ENCODE assay signal across 10 cellular contexts in genomic region chr11:93020248-93021088, GRCh38. TPM values are rescaled to one million over a fixed set of nuclear protein-coding genes. Genes with fewer than 3 reads are reported as not detected.
DNase-seq lines count a peak whose midpoint lies in the region; ATAC-seq, FAIRE-seq and TF ChIP-seq lines count a peak whose summit lies in the region.
"Had no signal": no experiment of that assay in that cellular context is flagged by ENCODE, and none has a peak within 500 bp of the region (broad histone marks: within the 10 kb centered on the region; RNA-seq: fewer than 3 reads in every experiment).

No MANE protein-coding gene starts in this region.

- H3K4me2 ChIP-seq in keratinocyte (ENCODE audit: control insufficient read depth, extremely low read depth, insufficient read depth, low read depth, low read length) = peak overlapping the region; percentile 91

- H4K20me1 ChIP-seq in keratinocyte (ENCODE audit: control insufficient read depth, extremely low read depth, insufficient read depth, low read length) = no peaks in the 10 kb centered on the region

- peak overlapping the region; percentile 71 for H2AFZ ChIP-seq in keratinocyte (ENCODE audit: control insufficient read depth, low read length)

- in situ Hi-C loops in ACHN (cut with HindIII; ENCODE audit: low pct_ligation_motif_present, low pct_unique_long_range_greater_than_20kb, low sequenced_read_pairs) = no loop called here

- peaks cover 24% of the 10 kb centered on the region for H3K9me3 ChIP-seq in HUES6 (ENCODE audit: control insufficient read depth, insufficient read depth, low read depth, low read length)
- H3K9me3 ChIP-seq in adrenal gland (replicated peaks in 1 of 3) = no peaks in the 10 kb centered on the region
- no peaks in the 10 kb centered on the region for H3K9me3 ChIP-seq in keratinocyte (ENCODE audit: control insufficient read depth, low read depth, low read length)
- H3K9me3 ChIP-seq: ovary had no signal

- H3K79me2 ChIP-seq in keratinocyte (ENCODE audit: control insufficient read depth, insufficient read depth, low read length) = no peaks in the 10 kb centered on the region

- H3K9me1 ChIP-seq in keratinocyte (ENCODE audit: control insufficient read depth, extremely low read depth, insufficient read depth, low read length) = no peaks in the 10 kb centered on the region

- H3K4me1 ChIP-seq in HUES6 (ENCODE audit: control insufficient read depth, insufficient read depth, low read length) = peaks cover 5% of the 10 kb centered on the region
- H3K4me1 ChIP-seq in adrenal gland (replicated peaks in 1 of 2) = peaks cover 0 to 8% of the 10 kb centered on the region in 2 donors
- H3K4me1 ChIP-seq in keratinocyte (ENCODE audit: control insufficient read depth, extremely low read depth, insufficient read depth, low read length) = peaks cover 24% of the 10 kb centered on the region

- DNase-seq in ACHN = peak; percentile 53
- DNase-seq in adrenal gland = peak in 5 of 7 donors; percentile 27 to 54 (median 31)
- DNase-seq in keratinocyte (ENCODE audit: low read depth, low spot score) = peak; percentile 89
- DNase-seq in nucleus accumbens (lab: John Stamatoyannopoulos, UW) = no peak
- no peak for DNase-seq in T1000 (lab: John Stamatoyannopoulos, UW)
- no peak for DNase-seq in activated CD8-positive, alpha-beta memory T cell treated with anti-CD3 and anti-CD28 coated beads, Interleukin-2, amount 50 U/mL, for 4 hours
- DNase-seq: ovary had no signal

- no peak for ATAC-seq in HG03135 (IDR thresholded peaks at IDR 0.05; ENCODE audit: unreplicated experiment)
- ATAC-seq: activated naive CD4-positive, alpha-beta T cell treated with anti-CD3 and anti-CD28 coated beads, Interleukin-2, amount 50 U/mL, for 72 hours had no signal

- no peaks in the 10 kb centered on the region for H3K27me3 ChIP-seq in HUES6 (ENCODE audit: control insufficient read depth, insufficient read depth, low read length)
- H3K27me3 ChIP-seq in adrenal gland = no peaks in the 10 kb centered on the region
- H3K27me3 ChIP-seq in keratinocyte (ENCODE audit: control insufficient read depth, extremely low read depth, insufficient read depth, low read length) = no peaks in the 10 kb centered on the region
- H3K27me3 ChIP-seq: ovary had no signal

- TF ChIP-seq CTCF in adrenal gland (IDR thresholded peaks at IDR 0.05) (no peak), keratinocyte (optimal IDR thresholded peaks at IDR 0.05 in 1 of 3, IDR thresholded peaks at IDR 0.05 in 1 of 3, conservative IDR thresholded peaks at IDR 0.05 in 1 of 3; ENCODE audit: extremely low read depth in 1 of 3, insufficient read depth in 2 of 3, low read length in 3 of 3) (no peak)

- WGBS in adrenal gland, 4 donors = 36 to 47% (median 42%) methylated on average over 5 of the region's 5 CpGs

- 0 out of 2 replicates have a peak overlapping the region, but pooled peaks have one; percentile 30 for H3K27ac ChIP-seq in HUES6 (ENCODE audit: low read depth, low read length)
- H3K27ac ChIP-seq in adrenal gland = no peak overlapping the region
- peak overlapping the region; percentile 89 for H3K27ac ChIP-seq in keratinocyte (ENCODE audit: control insufficient read depth, insufficient read depth, low read length)
- H3K27ac ChIP-seq: ovary had no signal

- H3K4me3 ChIP-seq in HUES6 (ENCODE audit: low read depth, low read length) = no peak overlapping the region
- H3K4me3 ChIP-seq in adrenal gland = no peak overlapping the region
- H3K4me3 ChIP-seq in keratinocyte (ENCODE audit: control insufficient read depth in 2 of 3, extremely low read depth in 1 of 3, insufficient read depth in 2 of 3, low read depth in 1 of 3, low read length in 3 of 3) = peak overlapping the region in 2 of 3 experiments; percentile 49 to 62
- H3K4me3 ChIP-seq: ovary had no signal

- peak; percentile 84 for FAIRE-seq in keratinocyte (lab: Jason Lieb, UNC)

- TF ChIP-seq POLR2A in adrenal gland (IDR thresholded peaks at IDR 0.05) = no peak

- H3K9ac ChIP-seq in HUES6 (ENCODE audit: low read length) = no peak overlapping the region
- peak overlapping the region; percentile 67 for H3K9ac ChIP-seq in keratinocyte (ENCODE audit: control insufficient read depth, extremely low read depth, insufficient read depth, low read length)

- H3K36me3 ChIP-seq in HUES6 (ENCODE audit: control insufficient read depth, insufficient read depth, low read length) (no peaks in the 10 kb centered on the region), adrenal gland (replicated peaks in 1 of 2) (no peaks in the 10 kb centered on the region), keratinocyte (ENCODE audit: control insufficient read depth in 2 of 2, extremely low read depth in 1 of 2, insufficient read depth in 2 of 2, low read length in 2 of 2) (no peaks in the 10 kb centered on the region)
- H3K36me3 ChIP-seq: ovary had no signal

- dilution Hi-C loops in keratinocyte (cut with MboI; ENCODE audit: extremely low pct_ligation_motif_present, low sequenced_read_pairs) = no loop called here

- intact Hi-C loops in adrenal gland (cut with DNase I) = no loop called here

RNA-seq across cellular contexts. Expression of gene MTNR1B, which starts 51.0 kb away (rescaled TPM):
- total RNA-seq in adrenal gland = not detected
- polyA plus RNA-seq in adrenal gland = not detected
- polyA plus RNA-seq in keratinocyte = not detected in 3 replicates
- not detected for polyA plus RNA-seq in keratinocyte (2011; ENCODE audit: low read depth)
- not detected in 2 replicates for polyA plus RNA-seq in keratinocyte (2011; cell fraction: cytosol; rRNA removed)
- polyA plus RNA-seq in keratinocyte (2011; cell fraction: nucleus; rRNA removed) = not detected in 2 replicates
- not detected in 2 replicates for polyA plus RNA-seq in keratinocyte (2012; ENCODE audit: low replicate concordance)
- not detected in 3 replicates for polyA minus RNA-seq in keratinocyte
- not detected for polyA minus RNA-seq in keratinocyte (2011; cell fraction: cytosol; rRNA and poly(A)+ RNA removed)
- not detected in 2 replicates for polyA minus RNA-seq in keratinocyte (2011; cell fraction: nucleus; rRNA and poly(A)+ RNA removed)
- total RNA-seq: activated naive CD4-positive, alpha-beta T cell treated with anti-CD3 and anti-CD28 coated beads, Interleukin-2, amount 50 U/mL, for 72 hours; ovary had no signal
- polyA plus RNA-seq: ovary had no signal

Comparison
In these comparisons a context has a peak if more than half of its experiments do, and no peak if none do; other contexts are left out.
1. DNase-seq: peak in ACHN (single experiment), adrenal gland (5 of 7) and keratinocyte (single experiment); none in nucleus accumbens (0 of 56), T1000 (single experiment) and activated CD8-positive, alpha-beta memory T cell treated with anti-CD3 and anti-CD28 coated beads, Interleukin-2, amount 50 U/mL, for 4 hours (single experiment).
2. H3K27ac ChIP-seq: peak in HUES6 (single experiment) and keratinocyte (single experiment); none in adrenal gland (0 of 5).
3. H3K4me3 ChIP-seq: peak in keratinocyte (2 of 3); none in HUES6 (single experiment) and adrenal gland (0 of 4).